8 cellular contexts compared by ENCODE assay signal in genomic region chr1:151612506-151613274, GRCh38. TPM values are rescaled to one million over a fixed set of nuclear protein-coding genes. Genes with fewer than 3 reads are reported as not detected.
DNase-seq lines count a peak whose midpoint lies in the region; ATAC-seq and TF ChIP-seq lines count a peak whose summit lies in the region.

No MANE protein-coding gene starts in this region.

- CTCF ChIA-PET in AG04450 (lab: Charles Lee) = no interaction called here

- TF ChIP-seq CTCF in AG04450 (IDR thresholded peaks at IDR 0.05; ENCODE audit: low read depth, low read length) (no peak), fibroblast of mammary gland (conservative IDR thresholded peaks at IDR 0.05; ENCODE audit: control insufficient read depth, insufficient read depth, low read depth, low read length) (no peak), nephron progenitor cell (IDR thresholded peaks at IDR 0.05) (no peak), uterus (IDR thresholded peaks at IDR 0.05) (no peak), foreskin keratinocyte (conservative IDR thresholded peaks at IDR 0.05) (no peak)

- H3K4me1 Mint-ChIP-seq in nephron progenitor cell = peaks cover 40% of the 10 kb centered on the region

- H3K4me3 ChIP-seq in AG04450 (ENCODE audit: low read depth, low read length) (peak overlapping the region; percentile 90), fibroblast of mammary gland (ENCODE audit: control insufficient read depth, low read depth, low read length) (peak overlapping the region; percentile 80), uterus (peak overlapping the region; percentile 94 to 98)

- DNase-seq in AG04450 (ENCODE audit: low read depth, low spot score) (no peak), LHCN-M2 (ENCODE audit: low read depth) (peak; percentile 32), fibroblast of mammary gland (ENCODE audit: low read depth) (peak; percentile 22), nephron progenitor cell (peak; percentile 50), uterus (peak; percentile 48 to 50), foreskin keratinocyte (no peak)
- peak; percentile 37 for DNase-seq in activated CD8-positive, alpha-beta memory T cell treated with anti-CD3 and anti-CD28 coated beads, Interleukin-2, amount 50 U/mL, for 4 hours

- H3K27ac Mint-ChIP-seq in nephron progenitor cell = peak overlapping the region; percentile 96

- POLR2A ChIA-PET in AG04450 (lab: Yijun Ruan, JAX) = interaction anchor here (0.6 kb wide), 1 partner anchor 68 kb away, joined by 3 read pairs; no protein-coding TSS in a partner anchor

- H3K27me3 Mint-ChIP-seq in nephron progenitor cell (ENCODE audit: low read depth, poor library complexity) = peaks cover 2% of the 10 kb centered on the region

- H3K27ac ChIP-seq in AG04450 (ENCODE audit: low read depth, low read length) = no peak overlapping the region
- H3K27ac ChIP-seq in uterus = peak overlapping the region; percentile 92 to 97
- no peak overlapping the region for H3K27ac ChIP-seq in foreskin keratinocyte

- no peak for TF ChIP-seq POLR2A in uterus (IDR thresholded peaks at IDR 0.05)

- H3K36me3 Mint-ChIP-seq in nephron progenitor cell (ENCODE audit: low read depth) = peaks cover 6% of the 10 kb centered on the region

- no peaks in the 10 kb centered on the region for H3K9me3 ChIP-seq in AG04450 (ENCODE audit: control insufficient read depth, insufficient read depth, low read length)
- no peaks in the 10 kb centered on the region for H3K9me3 ChIP-seq in uterus

- H3K4me3 Mint-ChIP-seq in nephron progenitor cell = peak overlapping the region; percentile 98

- ATAC-seq in GM18867 (IDR thresholded peaks at IDR 0.05; ENCODE audit: unreplicated experiment) = peak; percentile 24
- ATAC-seq in foreskin keratinocyte = no peak

- H3K36me3 ChIP-seq in uterus = no peaks in the 10 kb centered on the region

- H3K27me3 ChIP-seq in AG04450 (ENCODE audit: control insufficient read depth, insufficient read depth, low read length) (no peaks in the 10 kb centered on the region), uterus (no peaks in the 10 kb centered on the region), foreskin keratinocyte (no peaks in the 10 kb centered on the region)

- no peaks in the 10 kb centered on the region for H3K9me3 Mint-ChIP-seq in nephron progenitor cell

- intact Hi-C loops in uterus (cut with DNase I; ENCODE audit: low total_unique reads) = no loop called here

- peaks cover 0 to 4% of the 10 kb centered on the region in 2 donors for H3K4me1 ChIP-seq in uterus
- H3K4me1 ChIP-seq in foreskin keratinocyte = peaks cover 28% of the 10 kb centered on the region

RNA-seq across cellular contexts. Expression of gene SNX27, which starts 0.8 kb away (rescaled TPM):
- polyA plus RNA-seq in AG04450 (2011; rRNA removed) (22.4 and 23.8 TPM in 2 replicates), foreskin keratinocyte (5.5 and 6.0 TPM in 2 replicates)
- 35.7 and 60.8 TPM in 2 replicates for polyA minus RNA-seq in AG04450 (2011; rRNA and poly(A)+ RNA removed)
- total RNA-seq in LHCN-M2 (2014; rRNA removed) (19.8 and 22.6 TPM in 2 replicates), uterus (10 to 100 TPM; 22.3 to 52.7 (median 42.4) TPM), foreskin keratinocyte (22.0 and 24.0 TPM in 2 replicates)
- 8.3 TPM for polyA plus RNA-seq in LHCN-M2 (2012)

Comparison
In these comparisons a context has a peak if more than half of its experiments do, and no peak if none do; other contexts are left out.
1. DNase-seq: peak in LHCN-M2 (single experiment), activated CD8-positive, alpha-beta memory T cell treated with anti-CD3 and anti-CD28 coated beads, Interleukin-2, amount 50 U/mL, for 4 hours (single experiment), fibroblast of mammary gland (single experiment), nephron progenitor cell (single experiment) and uterus (2 of 2); none in AG04450 (single experiment) and foreskin keratinocyte (0 of 2).
2. H3K27ac ChIP-seq: peak in uterus (2 of 2); none in AG04450 (single experiment) and foreskin keratinocyte (single experiment).
3. Peak in every context shown above with its lines, with median percentiles within 50 percentile points of each other: H3K4me3 ChIP-seq.